ENCODE assay signal across 9 cellular contexts in genomic region chr19:6423499-6424189, GRCh38. TPM values are rescaled to one million over a fixed set of nuclear protein-coding genes. Genes with fewer than 3 reads are reported as not detected.
DNase-seq lines count a peak whose midpoint lies in the region; ATAC-seq, FAIRE-seq and TF ChIP-seq lines count a peak whose summit lies in the region.
"Had no signal": no experiment of that assay in that cellular context is flagged by ENCODE, and none has a peak within 500 bp of the region (broad histone marks: within the 10 kb centered on the region; RNA-seq: fewer than 3 reads in every experiment).

No MANE protein-coding gene starts in this region.

- H3K36me3 ChIP-seq in Panc1 (ENCODE audit: control insufficient read depth, insufficient read depth, low read length) (peaks cover 11% of the 10 kb centered on the region), brain microvascular endothelial cell (replicated peaks) (peaks cover 24% of the 10 kb centered on the region), kidney (ENCODE audit: control insufficient read depth in 1 of 2, insufficient read depth in 2 of 2, low read length in 2 of 2) (peaks cover 14 to 35% of the 10 kb centered on the region in 2 donors)

- POLR2A ChIA-PET in Panc1 (lab: Charles Lee): no interaction called here

- H3K4me3 ChIP-seq in Panc1 (ENCODE audit: low read depth in 2 of 2, low read length in 2 of 2) (peak overlapping the region; percentile 93 to 95), brain microvascular endothelial cell (ENCODE audit: low read depth, low read length) (peak overlapping the region; percentile 93), kidney (ENCODE audit: low read length in 2 of 2) (peak overlapping the region; percentile 89 to 93)

- H3K4me1 ChIP-seq in Panc1 (ENCODE audit: control insufficient read depth, insufficient read depth, low read length): peaks cover 9% of the 10 kb centered on the region
- H3K4me1 ChIP-seq in kidney (ENCODE audit: control insufficient read depth in 1 of 2, insufficient read depth in 1 of 2, low read depth in 1 of 2, low read length in 2 of 2): peaks cover 9 to 23% of the 10 kb centered on the region in 2 donors

- BruUV-seq in Panc1 (replicated peaks; lab: Mats Ljungman, UMichigan): no TSS peak

- H3K27me3 ChIP-seq in Panc1 (ENCODE audit: control insufficient read depth, insufficient read depth, low read length): no peaks in the 10 kb centered on the region
- no peaks in the 10 kb centered on the region for H3K27me3 ChIP-seq in brain microvascular endothelial cell (replicated peaks)

- DNase-seq in NOMO-1 treated with DMSO at 0.1 percent for 48 hours (lab: John Stamatoyannopoulos, UW; ENCODE audit: unreplicated experiment) (peak; percentile 28), NOMO-1 treated with dmso at 0.1 percent for 144 hours (lab: John Stamatoyannopoulos, UW; ENCODE audit: unreplicated experiment) (no peak), Panc1 (ENCODE audit: low read depth, low spot score) (no peak), brain microvascular endothelial cell (peak; percentile 33), kidney (no peak), NCI-H1105 (lab: John Stamatoyannopoulos, UW) (no peak)
- DNase-seq in stimulated activated CD4-positive, alpha-beta T cell treated with anti-CD3 and anti-CD28 coated beads, Interleukin-2, amount 100 ng/mL, for 24 hours: peak; percentile 48 to 55

- H3K9ac ChIP-seq in kidney (ENCODE audit: low read length in 2 of 2): peak overlapping the region; percentile 86 to 93

- in situ Hi-C loops in Panc1 (cut with HindIII; ENCODE audit: low pct_unique_long_range_greater_than_20kb, low sequenced_read_pairs) (no loop called here), brain microvascular endothelial cell (cut with HindIII; ENCODE audit: low pct_ligation_motif_present, low sequenced_read_pairs) (no loop called here)

- TF ChIP-seq CTCF in Panc1 (IDR thresholded peaks at IDR 0.05) (no peak), brain microvascular endothelial cell (IDR thresholded peaks at IDR 0.05; ENCODE audit: low read depth, low read length, missing control alignments) (no peak), kidney (IDR thresholded peaks at IDR 0.05; ENCODE audit: borderline replicate concordance, extremely low read depth, insufficient read depth) (no peak)

- ATAC-seq in Panc1: no peak
- no peak for ATAC-seq in HG03439 (IDR thresholded peaks at IDR 0.05; ENCODE audit: unreplicated experiment)

- peak overlapping the region; percentile 79 for H3K27ac ChIP-seq in Panc1 (ENCODE audit: low read length)
- H3K27ac ChIP-seq in brain microvascular endothelial cell: peak overlapping the region; percentile 17
- peak overlapping the region; percentile 56 to 71 for H3K27ac ChIP-seq in kidney (ENCODE audit: low read depth in 2 of 2, low read length in 2 of 2)

- no peak for FAIRE-seq in kidney (lab: Jason Lieb, UNC)
- FAIRE-seq: islet of Langerhans had no signal

- H3K9me3 ChIP-seq in Panc1 (ENCODE audit: control insufficient read depth, insufficient read depth, low read depth, low read length) (no peaks in the 10 kb centered on the region), kidney (ENCODE audit: control insufficient read depth in 1 of 2, low read length in 2 of 2) (no peaks in the 10 kb centered on the region)

- intact Hi-C loops in Panc1 (cut with micrococcal nuclease; ENCODE audit: unreplicated experiment) (no loop called here), kidney (cut with DNase I) (no loop called here)

- CTCF ChIA-PET in Panc1 (lab: Charles Lee): no interaction called here

RNA-seq across cellular contexts. Expression of gene KHSRP, which starts 1.0 kb away (rescaled TPM):
- total RNA-seq in Panc1 (2021; ENCODE audit: unreplicated experiment) (333 TPM), kidney (175 TPM)
- 288 TPM for polyA plus RNA-seq in Panc1 (2012; ENCODE audit: insufficient read length)
- 52.9 TPM for polyA plus RNA-seq in kidney (ENCODE audit: insufficient read depth, low read depth, low replicate concordance)

RNA-seq across cellular contexts. Expression of gene SLC25A41, which starts 9.9 kb away (rescaled TPM):
- total RNA-seq in Panc1 (2021; ENCODE audit: unreplicated experiment) (0.21 TPM), kidney (0.28 TPM)
- not detected for polyA plus RNA-seq in Panc1 (2012; ENCODE audit: insufficient read length)
- polyA plus RNA-seq in kidney (ENCODE audit: insufficient read depth, low read depth, low replicate concordance): 0.69 TPM

RNA-seq across cellular contexts. Expression of gene GTF2F1, which starts 30.7 kb away (rescaled TPM):
- total RNA-seq in Panc1 (2021; ENCODE audit: unreplicated experiment): 61.1 TPM
- 138 TPM for polyA plus RNA-seq in Panc1 (2012; ENCODE audit: insufficient read length)
- total RNA-seq in kidney: 61.7 TPM
- polyA plus RNA-seq in kidney (ENCODE audit: insufficient read depth, low read depth, low replicate concordance): 44.1 TPM

RNA-seq across cellular contexts. Expression of gene SLC25A23, which starts 35.9 kb away (rescaled TPM):
- 18.7 TPM for total RNA-seq in Panc1 (2021; ENCODE audit: unreplicated experiment)
- polyA plus RNA-seq in Panc1 (2012; ENCODE audit: insufficient read length): 23.1 TPM
- total RNA-seq in kidney: 76.6 TPM
- polyA plus RNA-seq in kidney (ENCODE audit: insufficient read depth, low read depth, low replicate concordance): 69.2 TPM

RNA-seq across cellular contexts. Expression of gene CRB3, which starts 40.4 kb away (rescaled TPM):
- total RNA-seq in Panc1 (2021; ENCODE audit: unreplicated experiment): 0.21 TPM
- polyA plus RNA-seq in Panc1 (2012; ENCODE audit: insufficient read length): 0.55 TPM
- 58.2 TPM for total RNA-seq in kidney
- polyA plus RNA-seq in kidney (ENCODE audit: insufficient read depth, low read depth, low replicate concordance): 51.9 TPM

Comparison
In these comparisons a context has a peak if more than half of its experiments do, and no peak if none do; other contexts are left out.
1. DNase-seq: peak in NOMO-1 treated with DMSO at 0.1 percent for 48 hours (single experiment), brain microvascular endothelial cell (single experiment) and stimulated activated CD4-positive, alpha-beta T cell treated with anti-CD3 and anti-CD28 coated beads, Interleukin-2, amount 100 ng/mL, for 24 hours (2 of 2); none in NOMO-1 treated with dmso at 0.1 percent for 144 hours (single experiment), Panc1 (single experiment), kidney (single experiment) and NCI-H1105 (single experiment).
2. H3K27ac ChIP-seq: peak in every context shown above with its lines; median percentile 79 in Panc1; 64 in kidney; 17 in brain microvascular endothelial cell.
3. Peak in every context shown above with its lines, with median percentiles within 50 percentile points of each other: H3K4me3 ChIP-seq.